ENCODE assay signal across 11 cellular contexts in genomic region chr11:280762-281485, GRCh38. TPM values are rescaled to one million over a fixed set of nuclear protein-coding genes. Genes with fewer than 3 reads are reported as not detected.
DNase-seq lines count a peak whose midpoint lies in the region; ATAC-seq and TF ChIP-seq lines count a peak whose summit lies in the region.
"Had no signal": no experiment of that assay in that cellular context is flagged by ENCODE, and none has a peak within 500 bp of the region (broad histone marks: within the 10 kb centered on the region; RNA-seq: fewer than 3 reads in every experiment).

No MANE protein-coding gene starts in this region.

- H3K4me3 Mint-ChIP-seq in activated CD4-positive, alpha-beta memory T cell treated with anti-CD3 and anti-CD28 coated beads, Interleukin-2, amount 10 ng/mL, durations not matched to agents 7 days and 5 days, result peak overlapping the region; percentile 66
- peak overlapping the region; percentile 54 to 62 for H3K4me3 Mint-ChIP-seq in stimulated activated naive B cell treated with anti-CD40 and anti-IgM and Interleukin-4, amounts not matched to agents 10 μg/mL and 1 μg/mL and 100 μg/mL, for 72 hours

- POLR2A ChIA-PET in activated CD4-positive, alpha-beta memory T cell treated with anti-CD3 and anti-CD28 coated beads, Interleukin-2, amount 10 ng/mL, durations not matched to agents 7 days and 5 days (lab: Charles Lee), result interaction anchor here (0.9 to 8.1 kb wide), 9 partner anchors 7 to 44 kb away, joined by 3 to 75 read pairs (median 14); partner anchors contain the start of gene PGGHG

- peaks cover 23% of the 10 kb centered on the region for H3K36me3 Mint-ChIP-seq in activated CD4-positive, alpha-beta memory T cell treated with anti-CD3 and anti-CD28 coated beads, Interleukin-2, amount 10 ng/mL, durations not matched to agents 7 days and 5 days (ENCODE audit: low read depth)
- peaks cover 0 to 10% of the 10 kb centered on the region in 2 donors for H3K36me3 Mint-ChIP-seq in stimulated activated naive B cell treated with anti-CD40 and anti-IgM and Interleukin-4, amounts not matched to agents 10 μg/mL and 1 μg/mL and 100 μg/mL, for 72 hours

- peak overlapping the region in 1 of 10 donors; percentile 61 for H3K27ac ChIP-seq in heart right ventricle
- H3K27ac ChIP-seq in vagina, result no peak overlapping the region
- H3K27ac ChIP-seq: thyroid gland, VCaP had no signal

- peaks cover 5 to 35% (median 26%) of the 10 kb centered on the region in 9 donors for H3K4me1 ChIP-seq in heart right ventricle
- H3K4me1 ChIP-seq in vagina, result peaks cover 21% of the 10 kb centered on the region

- TF ChIP-seq CTCF in heart right ventricle (IDR thresholded peaks at IDR 0.05) (no peak), vagina (IDR thresholded peaks at IDR 0.05) (no peak)

- H3K9me3 ChIP-seq in heart right ventricle (peaks cover 0 to 3% (median 0%) of the 10 kb centered on the region in 11 donors), vagina (no peaks in the 10 kb centered on the region)
- H3K9me3 ChIP-seq: thyroid gland had no signal

- peak; percentile 27 to 55 for ATAC-seq in activated CD4-positive, CD25-positive, alpha-beta regulatory T cell treated with anti-CD3 and anti-CD28 coated beads, Interleukin-2, amount 50 U/mL, for 24 hours
- peak in 1 of 8 donors; percentile 18 for ATAC-seq in heart right ventricle
- peak; percentile 49 to 61 for ATAC-seq in stimulated activated naive B cell treated with anti-CD40 and anti-IgM and Interleukin-4, amounts not matched to agents 10 μg/mL and 1 μg/mL and 100 μg/mL, for 72 hours (replicated peaks)

- no peak for TF ChIP-seq POLR2A in vagina (IDR thresholded peaks at IDR 0.05)

- CTCF ChIA-PET in activated CD4-positive, alpha-beta memory T cell treated with anti-CD3 and anti-CD28 coated beads, Interleukin-2, amount 10 ng/mL, durations not matched to agents 7 days and 5 days (lab: Charles Lee), result interaction anchor here (1.1 to 1.8 kb wide), 4 partner anchors 25 to 74 kb away, joined by 3 to 9 read pairs (median 4); no protein-coding TSS in a partner anchor

- H3K4me1 Mint-ChIP-seq in activated CD4-positive, alpha-beta memory T cell treated with anti-CD3 and anti-CD28 coated beads, Interleukin-2, amount 10 ng/mL, durations not matched to agents 7 days and 5 days, result peaks cover 51% of the 10 kb centered on the region
- peaks cover 23 to 40% of the 10 kb centered on the region in 2 donors for H3K4me1 Mint-ChIP-seq in stimulated activated naive B cell treated with anti-CD40 and anti-IgM and Interleukin-4, amounts not matched to agents 10 μg/mL and 1 μg/mL and 100 μg/mL, for 72 hours

- peaks cover 4% of the 10 kb centered on the region for H3K9me3 Mint-ChIP-seq in activated CD4-positive, alpha-beta memory T cell treated with anti-CD3 and anti-CD28 coated beads, Interleukin-2, amount 10 ng/mL, durations not matched to agents 7 days and 5 days
- peaks cover 0 to 6% of the 10 kb centered on the region in 2 donors for H3K9me3 Mint-ChIP-seq in stimulated activated naive B cell treated with anti-CD40 and anti-IgM and Interleukin-4, amounts not matched to agents 10 μg/mL and 1 μg/mL and 100 μg/mL, for 72 hours

- peak overlapping the region; percentile 52 for H3K27ac Mint-ChIP-seq in activated CD4-positive, alpha-beta memory T cell treated with anti-CD3 and anti-CD28 coated beads, Interleukin-2, amount 10 ng/mL, durations not matched to agents 7 days and 5 days
- H3K27ac Mint-ChIP-seq in stimulated activated naive B cell treated with anti-CD40 and anti-IgM and Interleukin-4, amounts not matched to agents 10 μg/mL and 1 μg/mL and 100 μg/mL, for 72 hours, result peak overlapping the region; percentile 73

- H3K4me3 ChIP-seq in heart right ventricle (peak overlapping the region in 7 of 10 donors; percentile 19 to 46 (median 33)), vagina (peak overlapping the region in 1 of 2 donors; percentile 37)
- H3K4me3 ChIP-seq: thyroid gland had no signal

- H3K27me3 ChIP-seq in heart right ventricle, result peaks cover 33 to 99% (median 89%) of the 10 kb centered on the region in 7 donors
- peaks cover 29% of the 10 kb centered on the region for H3K27me3 ChIP-seq in vagina

- peaks cover 62% of the 10 kb centered on the region for H3K27me3 Mint-ChIP-seq in activated CD4-positive, alpha-beta memory T cell treated with anti-CD3 and anti-CD28 coated beads, Interleukin-2, amount 10 ng/mL, durations not matched to agents 7 days and 5 days
- H3K27me3 Mint-ChIP-seq in stimulated activated naive B cell treated with anti-CD40 and anti-IgM and Interleukin-4, amounts not matched to agents 10 μg/mL and 1 μg/mL and 100 μg/mL, for 72 hours, result peaks cover 34 to 62% of the 10 kb centered on the region in 2 donors

- 9 to 12% methylated on average over 71 of the region's 71 CpGs for WGBS in heart right ventricle, 2 donors

- H3K36me3 ChIP-seq in heart right ventricle, result no peaks in the 10 kb centered on the region
- H3K36me3 ChIP-seq in vagina, result no peaks in the 10 kb centered on the region
- H3K36me3 ChIP-seq: thyroid gland had no signal

- DNase-seq in activated CD4-positive, CD25-positive, alpha-beta regulatory T cell (lab: John Stamatoyannopoulos, UW), result no peak
- peak; percentile 54 for DNase-seq in activated CD4-positive, alpha-beta memory T cell treated with anti-CD3 and anti-CD28 coated beads, Interleukin-2, amount 10 ng/mL, durations not matched to agents 7 days and 5 days
- DNase-seq in heart right ventricle, result peak in 1 of 2 donors; percentile 3
- no peak for DNase-seq in stimulated activated naive B cell treated with anti-CD40 and anti-IgM and Interleukin-4, amounts not matched to agents 10 μg/mL and 1 μg/mL and 100 μg/mL, for 72 hours
- DNase-seq in NCI-H1436 treated with DMSO at 0.1 percent for 48 hours (lab: John Stamatoyannopoulos, UW), result no peak
- DNase-seq in vagina (ENCODE audit: extremely low spot score in 2 of 2), result no peak
- no peak for DNase-seq in NCI-H2171 (lab: John Stamatoyannopoulos, UW)

- intact Hi-C loops in heart right ventricle (cut with DNase I) (no loop called here), vagina (cut with DNase I) (no loop called here)

RNA-seq across cellular contexts. Expression of gene NLRP6, which starts 2.7 kb away (rescaled TPM):
- total RNA-seq in activated CD4-positive, alpha-beta memory T cell treated with anti-CD3 and anti-CD28 coated beads, Interleukin-2, amount 10 ng/mL, durations not matched to agents 7 days and 5 days, result 1 to 10 TPM; 2.5 TPM
- total RNA-seq in heart right ventricle, result under 1 TPM in 4 of 10 donors, not detected in 6; 0.09 to 0.25 (median 0.12) TPM
- polyA plus RNA-seq in heart right ventricle, result under 1 TPM; 0.07 to 0.09 TPM
- 0.49 TPM for total RNA-seq in vagina
- total RNA-seq: NCI-H460 had no signal

RNA-seq across cellular contexts. Expression of gene PGGHG, which starts 8.0 kb away (rescaled TPM):
- total RNA-seq in activated CD4-positive, alpha-beta memory T cell treated with anti-CD3 and anti-CD28 coated beads, Interleukin-2, amount 10 ng/mL, durations not matched to agents 7 days and 5 days, result 100 to 1,000 TPM; 113 to 117 TPM
- 10 to 100 TPM in 1 of 10 donors, 1 to 10 TPM in 9; 3.3 to 10.8 (median 5.9) TPM for total RNA-seq in heart right ventricle
- polyA plus RNA-seq in heart right ventricle, result 10 to 100 TPM; 15.9 to 45.3 TPM
- total RNA-seq in vagina, result 46.7 TPM

RNA-seq across cellular contexts. Expression of gene IFITM5, which starts 18.4 kb away (rescaled TPM):
- not detected for total RNA-seq in activated CD4-positive, alpha-beta memory T cell treated with anti-CD3 and anti-CD28 coated beads, Interleukin-2, amount 10 ng/mL, durations not matched to agents 7 days and 5 days
- not detected for total RNA-seq in heart right ventricle
- polyA plus RNA-seq in heart right ventricle, result not detected
- not detected for total RNA-seq in vagina
- total RNA-seq: NCI-H460, thyroid gland had no signal

RNA-seq across cellular contexts. Expression of gene IFITM2, which starts 26.7 kb away (rescaled TPM):
- total RNA-seq in activated CD4-positive, alpha-beta memory T cell treated with anti-CD3 and anti-CD28 coated beads, Interleukin-2, amount 10 ng/mL, durations not matched to agents 7 days and 5 days, result 1,000 to 10,000 TPM; 1,637 to 1,643 TPM
- total RNA-seq in heart right ventricle, result 100 to 1,000 TPM in 7 of 10 donors, 10 to 100 TPM in 3; 57.2 to 333 (median 144) TPM
- polyA plus RNA-seq in heart right ventricle, result 100 to 1,000 TPM; 423 to 843 TPM
- total RNA-seq in vagina, result 780 TPM

RNA-seq across cellular contexts. Expression of gene IFITM1, which starts 32.9 kb away (rescaled TPM):
- 1,000 to 10,000 TPM; 1,010 to 1,055 TPM for total RNA-seq in activated CD4-positive, alpha-beta memory T cell treated with anti-CD3 and anti-CD28 coated beads, Interleukin-2, amount 10 ng/mL, durations not matched to agents 7 days and 5 days
- total RNA-seq in heart right ventricle (100 to 1,000 TPM in 4 of 10 donors, 10 to 100 TPM in 6; 51.6 to 182 (median 94.9) TPM), vagina (379 TPM)
- polyA plus RNA-seq in heart right ventricle, result 100 to 1,000 TPM; 235 to 427 TPM
